In the genomic region with DNA sequence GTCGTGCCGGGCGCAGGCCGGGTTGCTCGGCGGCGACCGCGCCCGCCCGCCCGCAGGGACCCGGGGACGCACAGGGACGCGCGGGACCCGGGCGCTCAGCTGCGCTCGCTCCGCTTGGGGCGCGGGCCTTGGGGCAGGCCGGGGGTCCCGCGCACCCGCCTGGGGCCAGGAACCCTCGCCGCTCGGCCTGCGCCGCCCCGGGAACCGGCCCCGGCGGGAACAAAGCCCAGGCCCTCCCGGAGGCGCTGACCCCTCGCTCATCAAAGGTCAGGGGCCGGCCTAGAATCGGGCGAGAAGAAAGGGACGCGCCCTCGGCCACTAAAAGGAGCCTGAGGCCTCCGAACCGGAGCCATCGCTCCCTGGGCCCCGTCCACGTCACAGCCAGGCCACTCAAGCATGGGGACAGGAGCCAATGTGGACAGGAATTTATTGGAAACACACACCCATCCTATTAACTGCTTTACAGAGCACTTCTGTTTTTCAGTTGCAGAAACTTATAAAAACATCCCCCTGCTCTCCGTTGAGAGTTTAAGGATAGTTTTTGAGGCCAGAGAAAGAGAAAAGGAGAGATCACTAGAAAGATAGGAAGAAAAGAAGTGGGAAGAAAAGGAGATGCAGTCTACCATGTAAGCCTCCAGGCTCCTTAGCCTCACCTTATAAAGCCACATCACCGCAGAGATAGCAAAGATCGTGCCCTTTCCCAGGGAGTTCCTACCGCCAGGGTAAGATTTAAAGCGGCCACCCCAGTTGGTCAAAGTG, we compare ENCODE assay signal across 8 cellular contexts. TPM values are rescaled to one million over a fixed set of nuclear protein-coding genes. Genes with fewer than 3 reads are reported as not detected.
DNase-seq lines count a peak whose midpoint lies in the region; ATAC-seq and TF ChIP-seq lines count a peak whose summit lies in the region.

No MANE protein-coding gene starts in this region.

- H3K36me3 ChIP-seq in adrenal gland (replicated peaks in 1 of 2), result no peaks in the 10 kb centered on the region

- H3K4me3 ChIP-seq in adrenal gland, result peak overlapping the region in 3 of 4 donors; percentile 19 to 89 (median 89)

- intact Hi-C loops in adrenal gland (cut with DNase I), result loop anchor here (10.0 kb wide), 1 partner anchor 214 kb away; no protein-coding TSS in a partner anchor

- 4 to 19% (median 7%) methylated on average over 10 to 56 of the region's 56 CpGs for WGBS in adrenal gland, 4 donors

- H3K4me1 ChIP-seq in adrenal gland (replicated peaks in 1 of 2), result peaks cover 56 to 87% of the 10 kb centered on the region in 2 donors

- H3K4me3 Mint-ChIP-seq in immature natural killer cell, result peak overlapping the region; percentile 47 to 77 (median 73)
- peak overlapping the region; percentile 66 to 82 for H3K4me3 Mint-ChIP-seq in stimulated activated naive B cell treated with anti-CD40 and anti-IgM and Interleukin-4, amounts not matched to agents 10 μg/mL and 1 μg/mL and 100 μg/mL, for 72 hours
- peak overlapping the region in 1 of 2 donors; percentile 7 for H3K4me3 Mint-ChIP-seq in stimulated activated naive CD8-positive, alpha-beta T cell treated with anti-CD3 and anti-CD28 coated beads, Interleukin-15, amount 100 ng/mL, for 72 hours

- peaks cover 14 to 25% of the 10 kb centered on the region in 2 donors for H3K4me1 Mint-ChIP-seq in immature natural killer cell
- H3K4me1 Mint-ChIP-seq in stimulated activated naive B cell treated with anti-CD40 and anti-IgM and Interleukin-4, amounts not matched to agents 10 μg/mL and 1 μg/mL and 100 μg/mL, for 72 hours, result peaks cover 19 to 30% of the 10 kb centered on the region in 2 donors
- H3K4me1 Mint-ChIP-seq in stimulated activated naive CD8-positive, alpha-beta T cell treated with anti-CD3 and anti-CD28 coated beads, Interleukin-15, amount 100 ng/mL, for 72 hours, result peaks cover 6% of the 10 kb centered on the region

- no peaks in the 10 kb centered on the region for H3K27me3 ChIP-seq in adrenal gland

- peaks cover 3 to 11% (median 5%) of the 10 kb centered on the region in 3 donors for H3K27me3 Mint-ChIP-seq in immature natural killer cell (ENCODE audit: low read depth in 3 of 3)
- H3K27me3 Mint-ChIP-seq in stimulated activated naive B cell treated with anti-CD40 and anti-IgM and Interleukin-4, amounts not matched to agents 10 μg/mL and 1 μg/mL and 100 μg/mL, for 72 hours, result peaks cover under 1 to 6% of the 10 kb centered on the region in 2 donors
- peaks cover 55% of the 10 kb centered on the region for H3K27me3 Mint-ChIP-seq in stimulated activated naive CD8-positive, alpha-beta T cell treated with anti-CD3 and anti-CD28 coated beads, Interleukin-15, amount 100 ng/mL, for 72 hours

- no peaks in the 10 kb centered on the region for H3K9me3 ChIP-seq in adrenal gland (replicated peaks in 1 of 3)

- ATAC-seq in HG03095 (IDR thresholded peaks at IDR 0.05; ENCODE audit: unreplicated experiment), result peak; percentile 7
- peak; percentile 8 to 18 for ATAC-seq in stimulated activated naive B cell treated with anti-CD40 and anti-IgM and Interleukin-4, amounts not matched to agents 10 μg/mL and 1 μg/mL and 100 μg/mL, for 72 hours (replicated peaks)
- no peak for ATAC-seq in stimulated activated naive CD8-positive, alpha-beta T cell treated with anti-CD3 and anti-CD28 coated beads, Interleukin-15, amount 100 ng/mL, for 72 hours

- TF ChIP-seq CTCF in adrenal gland (IDR thresholded peaks at IDR 0.05), result peak in 1 of 6 experiments; percentile 19

- no peaks in the 10 kb centered on the region for H3K36me3 Mint-ChIP-seq in immature natural killer cell
- no peaks in the 10 kb centered on the region for H3K36me3 Mint-ChIP-seq in stimulated activated naive B cell treated with anti-CD40 and anti-IgM and Interleukin-4, amounts not matched to agents 10 μg/mL and 1 μg/mL and 100 μg/mL, for 72 hours

- H3K27ac ChIP-seq in adrenal gland, result peak overlapping the region; percentile 83 to 97 (median 88)

- peak overlapping the region in 2 of 6 donors; percentile 65 to 78 for H3K27ac Mint-ChIP-seq in immature natural killer cell
- peak overlapping the region; percentile 2 for H3K27ac Mint-ChIP-seq in stimulated activated naive B cell treated with anti-CD40 and anti-IgM and Interleukin-4, amounts not matched to agents 10 μg/mL and 1 μg/mL and 100 μg/mL, for 72 hours
- H3K27ac Mint-ChIP-seq in stimulated activated naive CD8-positive, alpha-beta T cell treated with anti-CD3 and anti-CD28 coated beads, Interleukin-15, amount 100 ng/mL, for 72 hours, result no peak overlapping the region

- DNase-seq in GM03348 (ENCODE audit: low spot score) (peak; percentile 60), adrenal gland (peak; percentile 60 to 83 (median 69)), immature natural killer cell (no peak), SW480 (ENCODE audit: low spot score) (no peak), NCI-H1105 (lab: John Stamatoyannopoulos, UW) (no peak)
- DNase-seq in stimulated activated naive B cell treated with anti-CD40 and anti-IgM and Interleukin-4, amounts not matched to agents 10 μg/mL and 1 μg/mL and 100 μg/mL, for 72 hours, result no peak
- no peak for DNase-seq in stimulated activated naive CD8-positive, alpha-beta T cell treated with anti-CD3 and anti-CD28 coated beads, Interleukin-15, amount 100 ng/mL, for 72 hours

- TF ChIP-seq POLR2A in adrenal gland (IDR thresholded peaks at IDR 0.05), result peak in 1 of 2 donors; percentile 36

- H3K9me3 Mint-ChIP-seq in immature natural killer cell, result no peaks in the 10 kb centered on the region
- no peaks in the 10 kb centered on the region for H3K9me3 Mint-ChIP-seq in stimulated activated naive B cell treated with anti-CD40 and anti-IgM and Interleukin-4, amounts not matched to agents 10 μg/mL and 1 μg/mL and 100 μg/mL, for 72 hours
- H3K9me3 Mint-ChIP-seq in stimulated activated naive CD8-positive, alpha-beta T cell treated with anti-CD3 and anti-CD28 coated beads, Interleukin-15, amount 100 ng/mL, for 72 hours, result no peaks in the 10 kb centered on the region

RNA-seq across cellular contexts. Expression of gene ZFHX3, which starts 0.5 kb away (rescaled TPM):
- total RNA-seq in adrenal gland, result 10 to 100 TPM; 16.8 to 31.6 (median 21.7) TPM
- polyA plus RNA-seq in adrenal gland (10 to 100 TPM in 1 of 3 donors, 1 to 10 TPM in 2; 2.4 to 11.2 (median 9.4) TPM), immature natural killer cell (1 to 10 TPM in 2 of 3 donors, under 1 TPM in 1; 0.05 to 1.4 (median 1.0) TPM)

Comparison
In these comparisons a context has a peak if more than half of its experiments do, and no peak if none do; other contexts are left out.
1. DNase-seq: peak in GM03348 (single experiment) and adrenal gland (7 of 7); none in immature natural killer cell (0 of 3), stimulated activated naive B cell treated with anti-CD40 and anti-IgM and Interleukin-4, amounts not matched to agents 10 μg/mL and 1 μg/mL and 100 μg/mL, for 72 hours (single experiment), stimulated activated naive CD8-positive, alpha-beta T cell treated with anti-CD3 and anti-CD28 coated beads, Interleukin-15, amount 100 ng/mL, for 72 hours (0 of 2), SW480 (single experiment) and NCI-H1105 (single experiment).